In genomic region chr16:66605177-66605999, GRCh38 we compare ENCODE assay signal across 1 cellular context.
A peak's percentile ranks its signal among the peaks of the same experiment; 100 is the strongest.
TF ChIP-seq lines count a peak whose summit lies in the region.

No MANE protein-coding gene starts in this region.

TF ChIP-seq in H1, 55 proteins besides CTCF, POLR2A, EP300 and RAD21:
- TF ChIP-seq KDM1A (IDR thresholded peaks at IDR 0.05; ENCODE audit: borderline replicate concordance, low read length) (peak; percentile 52; the same call in 1 of the 2 replicates), ASH2L (IDR thresholded peaks at IDR 0.05; ENCODE audit: low read length) (peak; percentile 40), SIN3A (conservative IDR thresholded peaks at IDR 0.05 in 1 of 2, IDR thresholded peaks at IDR 0.05 in 1 of 2; ENCODE audit: low read depth in 1 of 2, low read length in 2 of 2) (0 out of 4 replicates have a peak, but pooled peaks of 1 of the 2 experiments have one; percentile 33), POU5F1 (IDR thresholded peaks at IDR 0.05; ENCODE audit: low read depth, low read length) (no peak)
TF ChIP-seq in H1: peak in this region for 3.
